22 cellular contexts compared by ENCODE assay signal in the genomic region with DNA sequence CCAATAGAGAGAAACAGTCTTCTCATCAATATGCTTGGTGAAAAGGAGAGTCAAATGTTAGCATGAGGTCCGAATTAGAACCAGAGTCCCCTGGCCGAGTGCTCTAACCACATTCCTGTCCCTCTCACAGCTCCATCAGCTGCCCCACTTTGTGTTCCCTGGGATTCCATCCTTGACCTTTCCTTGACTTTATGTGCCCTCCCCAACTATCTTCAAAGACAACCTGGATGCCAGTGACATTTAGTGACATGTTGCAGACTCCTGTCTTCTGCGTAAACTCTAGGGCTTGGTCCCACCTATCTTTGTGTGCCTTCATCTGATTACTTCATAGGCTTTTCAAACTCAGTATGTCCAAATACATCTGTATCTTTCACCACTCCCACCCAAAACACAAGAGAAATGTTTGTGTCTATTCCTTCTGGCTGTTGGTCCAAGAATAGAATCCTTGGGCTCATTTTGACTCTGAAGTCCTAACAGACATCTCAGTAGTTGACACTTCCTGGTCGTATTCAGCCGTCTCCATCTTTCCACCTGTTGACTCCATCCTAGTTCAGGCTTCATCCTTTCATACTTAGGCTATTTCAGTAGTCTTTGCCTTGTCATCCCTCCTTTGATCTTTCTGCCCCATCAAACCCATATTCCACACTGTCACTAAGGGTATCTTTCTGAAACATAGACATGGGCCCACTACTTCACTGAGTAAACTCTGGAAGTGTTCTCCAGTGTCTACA.
"Had no signal": no experiment of that assay in that cellular context is flagged by ENCODE, and none has a peak within 500 bp of the region (broad histone marks: within the 10 kb centered on the region; RNA-seq: fewer than 3 reads in every experiment).

No MANE protein-coding gene starts in this region.

- H3K27me3 ChIP-seq: gastrocnemius medialis, left lung, sigmoid colon, testis, tibial artery, upper lobe of right lung, vagina had no signal

- H3K9me3 Mint-ChIP-seq: stimulated activated effector memory CD8-positive, alpha-beta T cell treated with anti-CD3 and anti-CD28 coated beads, Interleukin-12 subunit alpha, Interleukin-12 subunit beta, amount 100 ng/mL, for 72 hours had no signal

- H3K4me1 Mint-ChIP-seq: naive thymus-derived CD8-positive, alpha-beta T cell had no signal

- DNase-seq: dermis blood vessel endothelial cell; effector memory CD8-positive, alpha-beta T cell; erythroblast; foreskin fibroblast; gastrocnemius medialis; head of caudate nucleus; left cardiac atrium; left lung; naive thymus-derived CD8-positive, alpha-beta T cell; nephron progenitor cell; sigmoid colon; stimulated activated CD4-positive, alpha-beta T cell treated with anti-CD3 and anti-CD28 coated beads, Interleukin-2, amount 100 ng/mL, for 24 hours; stimulated activated CD4-positive, alpha-beta T cell treated with anti-CD3 and anti-CD28 coated beads, Interleukin-4, amount 100 ng/mL, for 24 hours; stimulated activated naive CD4-positive, alpha-beta T cell treated with Interleukin-2 at 50 U/mL for 16 hours; testis; tibial artery; upper lobe of right lung had no signal

- H3K27ac Mint-ChIP-seq: effector memory CD8-positive, alpha-beta T cell; nephron progenitor cell; stimulated activated effector memory CD8-positive, alpha-beta T cell treated with anti-CD3 and anti-CD28 coated beads, Interleukin-12 subunit alpha, Interleukin-12 subunit beta, amount 100 ng/mL, for 72 hours had no signal

- H3K4me1 ChIP-seq: prostate gland had no signal

- ATAC-seq: effector memory CD8-positive, alpha-beta T cell; gastrocnemius medialis; left cardiac atrium; left lung; naive thymus-derived CD8-positive, alpha-beta T cell; right cardiac atrium; stimulated activated effector memory CD8-positive, alpha-beta T cell treated with anti-CD3 and anti-CD28 coated beads, Interleukin-12 subunit alpha, Interleukin-12 subunit beta, amount 100 ng/mL, for 72 hours; upper lobe of right lung had no signal

- H3K4me3 Mint-ChIP-seq: effector memory CD8-positive, alpha-beta T cell; naive thymus-derived CD8-positive, alpha-beta T cell; nephron progenitor cell; stimulated activated effector memory CD8-positive, alpha-beta T cell treated with anti-CD3 and anti-CD28 coated beads, Interleukin-12 subunit alpha, Interleukin-12 subunit beta, amount 100 ng/mL, for 72 hours had no signal

- H3K27ac ChIP-seq: coronary artery, gastrocnemius medialis, left lung, prostate gland, testis, tibial artery, upper lobe of right lung, vagina had no signal

- H3K36me3 Mint-ChIP-seq: naive thymus-derived CD8-positive, alpha-beta T cell; stimulated activated effector memory CD8-positive, alpha-beta T cell treated with anti-CD3 and anti-CD28 coated beads, Interleukin-12 subunit alpha, Interleukin-12 subunit beta, amount 100 ng/mL, for 72 hours had no signal

- H3K4me3 ChIP-seq: coronary artery, gastrocnemius medialis, left lung, prostate gland, sigmoid colon, testis, tibial artery, upper lobe of right lung, vagina had no signal

- H3K36me3 ChIP-seq: gastrocnemius medialis, left lung, prostate gland, sigmoid colon, tibial artery, upper lobe of right lung, vagina had no signal

- H3K9me3 ChIP-seq: gastrocnemius medialis, left lung, prostate gland, sigmoid colon, testis, tibial artery, upper lobe of right lung, vagina had no signal
